In genomic region chr3:100865442-100865841, GRCh38 we compare ENCODE assay signal across 21 cellular contexts.
DNase-seq lines count a peak whose midpoint lies in the region; ATAC-seq and TF ChIP-seq lines count a peak whose summit lies in the region.
"Had no signal": no experiment of that assay in that cellular context is flagged by ENCODE, and none has a peak within 500 bp of the region (broad histone marks: within the 10 kb centered on the region; RNA-seq: fewer than 3 reads in every experiment).

No MANE protein-coding gene starts in this region.

- H3K4me2 ChIP-seq in PC-3 (ENCODE audit: low read length): peak overlapping the region; percentile 29
- H3K4me2 ChIP-seq: neural progenitor cell had no signal

- no peak overlapping the region for H3K27ac ChIP-seq in PC-3 (ENCODE audit: low read length)
- H3K27ac ChIP-seq in SJCRH30: no peak overlapping the region
- H3K27ac ChIP-seq in CD4-positive, alpha-beta T cell (ENCODE audit: low read depth, low read length): no peak overlapping the region
- H3K27ac ChIP-seq: gastroesophageal sphincter, neural progenitor cell had no signal

- H3K9me3 ChIP-seq in PC-3 (ENCODE audit: low read length) (no peaks in the 10 kb centered on the region), SJCRH30 (replicated peaks) (no peaks in the 10 kb centered on the region)
- H3K9me3 ChIP-seq in CD4-positive, alpha-beta T cell (ENCODE audit: control insufficient read depth, low read length): no peaks in the 10 kb centered on the region
- H3K9me3 ChIP-seq: gastroesophageal sphincter, mucosa of descending colon, testis had no signal

- H3K79me2 ChIP-seq in PC-3 (ENCODE audit: low read length): no peaks in the 10 kb centered on the region

- no peaks in the 10 kb centered on the region for H4K20me1 ChIP-seq in PC-3 (ENCODE audit: low read length)

- H3K27ac Mint-ChIP-seq in CD4-positive, alpha-beta T cell: no peak overlapping the region
- H3K27ac Mint-ChIP-seq: neural progenitor cell had no signal

- H2AFZ ChIP-seq in PC-3 (ENCODE audit: low read length): no peak overlapping the region

- no peaks in the 10 kb centered on the region for H3F3A ChIP-seq in PC-3 (ENCODE audit: low read length, unreplicated experiment)

- no peaks in the 10 kb centered on the region for H3K36me3 Mint-ChIP-seq in CD4-positive, alpha-beta T cell (ENCODE audit: low read depth)
- H3K36me3 Mint-ChIP-seq: neural progenitor cell had no signal

- H3K4me1 Mint-ChIP-seq in CD4-positive, alpha-beta T cell (ENCODE audit: low read depth): peaks cover 4% of the 10 kb centered on the region
- H3K4me1 Mint-ChIP-seq: neural progenitor cell had no signal

- no TSS peak for BruUV-seq in PC-3 (replicated peaks; lab: Mats Ljungman, UMichigan)

- peaks cover 20% of the 10 kb centered on the region for H3K27me3 Mint-ChIP-seq in CD4-positive, alpha-beta T cell

- POLR2A ChIA-PET in PC-3 (lab: Charles Lee; ENCODE audit: unreplicated experiment): no interaction called here
- POLR2A ChIA-PET in CD4-positive, alpha-beta T cell (lab: Charles Lee): no interaction called here

- ATAC-seq in PC-3: peak; percentile 67
- no peak for ATAC-seq in CD4-positive, alpha-beta T cell (ENCODE audit: poor library complexity)
- ATAC-seq in SK-N-SH treated with all-trans-retinoic acid at 6 μM for 48 hours: no peak
- ATAC-seq: gastroesophageal sphincter, mucosa of descending colon had no signal

- H3K36me3 ChIP-seq in PC-3 (ENCODE audit: low read depth, low read length): no peaks in the 10 kb centered on the region; the same call in 1 of the 2 replicates
- H3K36me3 ChIP-seq in SJCRH30: no peaks in the 10 kb centered on the region
- H3K36me3 ChIP-seq: neural progenitor cell had no signal

- no peak overlapping the region for H3K4me3 ChIP-seq in PC-3 (ENCODE audit: low read length)
- no peak overlapping the region for H3K4me3 ChIP-seq in SJCRH30
- H3K4me3 ChIP-seq: coronary artery, gastroesophageal sphincter, mucosa of descending colon, neural progenitor cell, testis had no signal

- intact Hi-C loops in PC-3 (cut with micrococcal nuclease): no loop called here
- intact Hi-C loops in CD4-positive, alpha-beta T cell (cut with DNase I, micrococcal nuclease): no loop called here

- H3K9ac ChIP-seq in PC-3 (ENCODE audit: low read length): no peak overlapping the region
- H3K9ac ChIP-seq: neural progenitor cell had no signal

- CTCF ChIA-PET in PC-3 (lab: Charles Lee): no interaction called here
- CTCF ChIA-PET in CD4-positive, alpha-beta T cell (lab: Charles Lee): no interaction called here

- DNase-seq in DMS79 (lab: John Stamatoyannopoulos, UW): peak; percentile 4
- DNase-seq in PC-3: peak; percentile 67
- peak; percentile 79 for DNase-seq in fibroblast of gingiva (ENCODE audit: low read depth)
- peak; percentile 49 for DNase-seq in renal cortical epithelial cell (ENCODE audit: low read depth)
- DNase-seq in SJCRH30: no peak
- DNase-seq in CD4-positive, alpha-beta T cell: no peak
- no peak for DNase-seq in HuH-7 (ENCODE audit: low spot score)
- DNase-seq: activated CD4-positive, alpha-beta T cell treated with anti-CD3 and anti-CD28 coated beads, Interleukin-2, amount 50 U/mL, for 48 hours; activated naive CD4-positive, alpha-beta T cell; AML-193; COR-L47; KBM-7; mucosa of descending colon; NCI-H2029; NCI-H524; T-helper 1 cell; testis had no signal

- no peaks in the 10 kb centered on the region for H3K9me2 ChIP-seq in PC-3 (replicated peaks; ENCODE audit: low read length)

- H3K27me3 ChIP-seq in PC-3 (ENCODE audit: low read length) (no peaks in the 10 kb centered on the region), SJCRH30 (no peaks in the 10 kb centered on the region; the same call in 1 of the 2 replicates)
- peaks cover 14% of the 10 kb centered on the region for H3K27me3 ChIP-seq in CD4-positive, alpha-beta T cell (ENCODE audit: control insufficient read depth, insufficient read depth, low read length)
- H3K27me3 ChIP-seq: gastroesophageal sphincter, neural progenitor cell, testis had no signal

- H3K4me1 ChIP-seq in PC-3 (ENCODE audit: insufficient read depth, low read length): peaks cover 21% of the 10 kb centered on the region
- H3K4me1 ChIP-seq in SJCRH30: peaks cover 7% of the 10 kb centered on the region; the same call in 1 of the 2 replicates
- H3K4me1 ChIP-seq: neural progenitor cell, testis had no signal

- H3K9me3 Mint-ChIP-seq in CD4-positive, alpha-beta T cell: no peaks in the 10 kb centered on the region
- H3K9me3 Mint-ChIP-seq: neural progenitor cell had no signal

- H3K4me3 Mint-ChIP-seq in CD4-positive, alpha-beta T cell: no peak overlapping the region
- H3K4me3 Mint-ChIP-seq: neural progenitor cell had no signal

- no peak for TF ChIP-seq CTCF in PC-3 (conservative IDR thresholded peaks at IDR 0.05; ENCODE audit: low read depth, low read length)
- TF ChIP-seq CTCF in CD4-positive, alpha-beta T cell (IDR thresholded peaks at IDR 0.05): no peak

TF ChIP-seq in SK-N-SH treated with all-trans-retinoic acid at 6 μM for 48 hours, 23 proteins besides CTCF, POLR2A, EP300 and RAD21:
- no peak for TF ChIP-seq ZFP3 (CRISPR knock-in tag; IDR thresholded peaks at IDR 0.05)

Comparison
In these comparisons a context has a peak if more than half of its experiments do, and no peak if none do; other contexts are left out.
1. DNase-seq: peak in DMS79 (single experiment), PC-3 (single experiment), fibroblast of gingiva (single experiment) and renal cortical epithelial cell (single experiment); none in SJCRH30 (0 of 2), CD4-positive, alpha-beta T cell (0 of 10) and HuH-7 (single experiment).